ENCODE assay signal across 16 cellular contexts in the genomic region with DNA sequence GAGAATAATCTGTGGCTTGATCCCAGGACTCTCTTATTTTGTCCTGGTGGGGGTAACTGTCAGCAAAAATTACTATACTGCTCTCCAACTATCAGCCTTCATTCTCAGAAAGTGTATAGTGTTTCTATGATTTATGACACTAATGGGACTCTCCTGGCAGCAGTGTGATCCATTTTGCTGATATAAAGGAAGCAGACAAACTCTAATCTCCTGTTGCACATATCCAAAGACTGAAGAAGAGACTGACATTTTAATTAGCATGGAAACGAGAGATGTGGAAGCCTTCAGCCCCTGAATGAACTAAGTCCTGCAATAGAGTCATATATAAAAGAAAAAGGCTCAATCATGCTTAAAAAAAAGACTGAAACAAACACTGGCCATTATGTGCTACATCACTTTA.
"Had no signal": no experiment of that assay in that cellular context is flagged by ENCODE, and none has a peak within 500 bp of the region (broad histone marks: within the 10 kb centered on the region; RNA-seq: fewer than 3 reads in every experiment).

No MANE protein-coding gene starts in this region.

- H3K9me3 Mint-ChIP-seq: activated naive CD4-positive, alpha-beta T cell treated with anti-CD3 and anti-CD28 coated beads, Interleukin-2, amount 50 U/mL, for 24 hours had no signal

- H3K36me3 ChIP-seq: cardiac muscle cell, esophagus muscularis mucosa, sigmoid colon, spleen, WERI-Rb-1 had no signal

- H3K79me2 ChIP-seq: parathyroid adenoma had no signal

- H2AFZ ChIP-seq: parathyroid adenoma had no signal

- H3K27me3 ChIP-seq: cardiac muscle cell, esophagus muscularis mucosa, sigmoid colon, spleen had no signal

- H3K4me1 ChIP-seq: esophagus muscularis mucosa, parathyroid adenoma, sigmoid colon had no signal

- H3K9ac ChIP-seq: parathyroid adenoma had no signal

- DNase-seq: activated CD4-positive, alpha-beta memory T cell treated with anti-CD3 and anti-CD28 coated beads, Interleukin-2, amount 10 ng/mL, durations not matched to agents 7 days and 5 days; activated CD4-positive, alpha-beta T cell treated with anti-CD3 and anti-CD28 coated beads for 36 hours; activated CD8-positive, alpha-beta memory T cell treated with anti-CD3 and anti-CD28 coated beads, Interleukin-2, amount 50 U/mL, for 4 hours; activated effector memory CD4-positive, alpha-beta T cell treated with anti-CD3 and anti-CD28 coated beads, Interleukin-2, amount 50 U/mL, for 16 hours; activated T-cell treated with anti-CD3 and anti-CD28 coated beads, Interleukin-2, amount 50 U/mL, for 48 hours; hippocampal formation; kidney; mesendoderm; sigmoid colon; spleen; T-helper 17 cell; WERI-Rb-1 had no signal

- ATAC-seq: T-helper 17 cell had no signal

- H3K36me3 Mint-ChIP-seq: activated naive CD4-positive, alpha-beta T cell treated with anti-CD3 and anti-CD28 coated beads, Interleukin-2, amount 50 U/mL, for 24 hours had no signal

- H3K27ac Mint-ChIP-seq: activated CD4-positive, alpha-beta memory T cell treated with anti-CD3 and anti-CD28 coated beads, Interleukin-2, amount 10 ng/mL, durations not matched to agents 7 days and 5 days; activated CD4-positive, alpha-beta T cell treated with anti-CD3 and anti-CD28 coated beads for 36 hours had no signal

- H3K4me3 Mint-ChIP-seq: activated CD4-positive, alpha-beta memory T cell treated with anti-CD3 and anti-CD28 coated beads, Interleukin-2, amount 10 ng/mL, durations not matched to agents 7 days and 5 days; activated CD4-positive, alpha-beta T cell treated with anti-CD3 and anti-CD28 coated beads for 36 hours; T-helper 17 cell had no signal

- H3K4me3 ChIP-seq: cardiac muscle cell, esophagus muscularis mucosa, sigmoid colon had no signal

- H3K27ac ChIP-seq: cardiac muscle cell, esophagus muscularis mucosa, parathyroid adenoma, sigmoid colon, WERI-Rb-1 had no signal

- H3K9me3 ChIP-seq: sigmoid colon had no signal

- H3K27me3 Mint-ChIP-seq: activated CD4-positive, alpha-beta T cell treated with anti-CD3 and anti-CD28 coated beads for 36 hours; activated naive CD4-positive, alpha-beta T cell treated with anti-CD3 and anti-CD28 coated beads, Interleukin-2, amount 50 U/mL, for 24 hours; T-helper 17 cell had no signal
